ENCODE assay signal across 15 cellular contexts in the genomic region with DNA sequence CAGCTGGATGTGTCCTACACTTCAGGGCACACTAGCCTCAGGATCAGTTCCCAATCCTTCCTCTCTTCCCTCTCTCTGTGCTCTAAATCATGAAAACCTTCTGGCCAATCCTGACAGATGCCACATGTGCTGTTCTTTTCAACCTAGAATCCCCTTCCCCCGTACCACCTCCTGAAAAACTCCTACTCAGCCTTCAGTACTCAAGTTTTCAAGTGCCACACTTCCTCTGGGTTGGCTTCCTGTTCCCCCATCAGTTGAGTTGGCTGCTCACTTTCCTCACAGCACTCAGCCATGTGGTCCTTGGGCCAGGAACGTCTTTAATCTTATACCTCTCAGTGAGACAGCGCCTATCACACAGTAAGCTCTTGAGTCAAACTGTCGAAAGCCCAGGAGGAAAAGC. TPM values are rescaled to one million over a fixed set of nuclear protein-coding genes. Genes with fewer than 3 reads are reported as not detected.
DNase-seq lines count a peak whose midpoint lies in the region; ATAC-seq and TF ChIP-seq lines count a peak whose summit lies in the region.
"Had no signal": no experiment of that assay in that cellular context is flagged by ENCODE, and none has a peak within 500 bp of the region (broad histone marks: within the 10 kb centered on the region; RNA-seq: fewer than 3 reads in every experiment).

No MANE protein-coding gene starts in this region.

- CTCF ChIA-PET in HCT116 (lab: Charles Lee) (no interaction called here), WTC11 (lab: Charles Lee) (no interaction called here)

- RAD21 ChIA-PET in HCT116 (lab: Charles Lee; ENCODE audit: low non-redundant PET in 1 of 2, low total read pairs in 2 of 2, uncharacterized antibody in 2 of 2, unreplicated experiment in 2 of 2): interaction anchor here in 1 of 2 experiments (0.6 kb wide), 1 partner anchor 41 kb away, joined by 3 read pairs; no protein-coding TSS in a partner anchor

- H3K36me3 ChIP-seq in HCT116 (ENCODE audit: control insufficient read depth in 1 of 2, insufficient read depth in 2 of 2, low read length in 2 of 2) (no peaks in the 10 kb centered on the region), neural progenitor cell (no peaks in the 10 kb centered on the region)

- intact Hi-C loops in HCT116 (cut with micrococcal nuclease): no loop called here

- H3K9me2 ChIP-seq in HCT116 (ENCODE audit: insufficient read depth): no peaks in the 10 kb centered on the region

- H3K27me3 Mint-ChIP-seq in WTC11 (ENCODE audit: low read depth): no peaks in the 10 kb centered on the region
- peaks cover 20% of the 10 kb centered on the region for H3K27me3 Mint-ChIP-seq in neural progenitor cell (ENCODE audit: insufficient read depth, low read depth)
- peaks cover 22% of the 10 kb centered on the region for H3K27me3 Mint-ChIP-seq in progenitor cell of endocrine pancreas

- H3K4me2 ChIP-seq in HCT116 (ENCODE audit: low read length): no peak overlapping the region
- H3K4me2 ChIP-seq in neural progenitor cell: no peak overlapping the region

- H3F3A ChIP-seq in neural progenitor cell (ENCODE audit: low read depth): peaks cover 16% of the 10 kb centered on the region

- H3K9me3 ChIP-seq in HCT116 (ENCODE audit: control insufficient read depth in 1 of 2, insufficient read depth in 1 of 2, low read depth in 1 of 2, low read length in 2 of 2) (no peaks in the 10 kb centered on the region), neural progenitor cell (ENCODE audit: low read depth) (no peaks in the 10 kb centered on the region)

- POLR2A ChIA-PET in HCT116 (lab: Charles Lee) (no interaction called here), WTC11 (lab: Charles Lee) (no interaction called here)

- DNase-seq in NCI-H510A treated with DMSO at 0.1 percent for 48 hours (lab: John Stamatoyannopoulos, UW): peak; percentile 16
- no peak for DNase-seq in NCI-H510A (lab: John Stamatoyannopoulos, UW)
- no peak for DNase-seq in HCT116 (ENCODE audit: low read depth, low spot score)
- no peak for DNase-seq in WTC11 (ENCODE audit: low spot score)
- DNase-seq in neural progenitor cell (ENCODE audit: low spot score): no peak
- no peak for DNase-seq in GM03348 (ENCODE audit: low spot score)
- DNase-seq in progenitor cell of endocrine pancreas (ENCODE audit: low spot score, unreplicated experiment): no peak
- no peak for DNase-seq in activated CD4-positive, alpha-beta T cell treated with anti-CD3 and anti-CD28 coated beads, Interleukin-2, amount 50 U/mL, for 1 hour
- DNase-seq: C1 segment of cervical spinal cord, DMS153, Kasumi-1, MM.1S, NCI-H187, NCI-H446, NCI-H774 had no signal

- H3K36me3 Mint-ChIP-seq in WTC11: peaks cover 4% of the 10 kb centered on the region; the same call in 1 of the 2 replicates
- H3K36me3 Mint-ChIP-seq in neural progenitor cell: no peaks in the 10 kb centered on the region
- H3K36me3 Mint-ChIP-seq in progenitor cell of endocrine pancreas (ENCODE audit: insufficient read depth): no peaks in the 10 kb centered on the region

- no peak overlapping the region for H3K4me3 ChIP-seq in HCT116 (replicated peaks in 1 of 2; ENCODE audit: low read depth in 1 of 2, low read length in 2 of 2)
- H3K4me3 ChIP-seq in neural progenitor cell: no peak overlapping the region

- TF ChIP-seq POLR2A in HCT116 (IDR thresholded peaks at IDR 0.05; ENCODE audit: borderline replicate concordance, extremely low read depth, insufficient read depth, insufficient read length): no peak

- H3K9me3 Mint-ChIP-seq in WTC11 (no peaks in the 10 kb centered on the region), neural progenitor cell (no peaks in the 10 kb centered on the region), progenitor cell of endocrine pancreas (ENCODE audit: low read depth) (no peaks in the 10 kb centered on the region)

- H3K79me2 ChIP-seq in HCT116 (ENCODE audit: insufficient read depth, low read length): no peaks in the 10 kb centered on the region
- H3K79me2 ChIP-seq in neural progenitor cell (ENCODE audit: low read depth): no peaks in the 10 kb centered on the region

- peaks cover 22% of the 10 kb centered on the region for H3K4me1 Mint-ChIP-seq in WTC11
- peaks cover 5% of the 10 kb centered on the region for H3K4me1 Mint-ChIP-seq in neural progenitor cell
- H3K4me1 Mint-ChIP-seq in progenitor cell of endocrine pancreas (ENCODE audit: low read depth): peaks cover 10% of the 10 kb centered on the region

- H2AFZ ChIP-seq in HCT116 (ENCODE audit: low read depth, low read length, poor library complexity, severe bottlenecking): no peak overlapping the region
- H2AFZ ChIP-seq in neural progenitor cell (replicated peaks): no peak overlapping the region

- TSS peak; percentile 31 for BruUV-seq in HCT116 (replicated peaks; lab: Mats Ljungman, UMichigan)

- peak overlapping the region; percentile 90 for H3K27ac Mint-ChIP-seq in WTC11
- H3K27ac Mint-ChIP-seq in neural progenitor cell: peak overlapping the region; percentile 11
- H3K27ac Mint-ChIP-seq in progenitor cell of endocrine pancreas: no peak overlapping the region

- H3K27ac ChIP-seq in HCT116 (ENCODE audit: low read depth, low read length): no peak overlapping the region
- no peak overlapping the region for H3K27ac ChIP-seq in neural progenitor cell

- no peak overlapping the region for H3K4me3 Mint-ChIP-seq in WTC11
- no peak overlapping the region for H3K4me3 Mint-ChIP-seq in neural progenitor cell
- H3K4me3 Mint-ChIP-seq in progenitor cell of endocrine pancreas (ENCODE audit: low read depth): no peak overlapping the region

- TF ChIP-seq RAD21 in HCT116 (IDR thresholded peaks at IDR 0.05; ENCODE audit: low read depth): no peak

- H3K9ac ChIP-seq in HCT116 (ENCODE audit: low read length): no peak overlapping the region
- H3K9ac ChIP-seq in neural progenitor cell: no peak overlapping the region

- H3K27me3 ChIP-seq in HCT116 (ENCODE audit: insufficient read depth, low read length): no peaks in the 10 kb centered on the region
- peaks cover 12% of the 10 kb centered on the region for H3K27me3 ChIP-seq in neural progenitor cell

- ATAC-seq in HCT116: no peak
- no peak for ATAC-seq in WTC11

- H3K4me1 ChIP-seq in HCT116 (ENCODE audit: control insufficient read depth in 1 of 2, insufficient read depth in 2 of 2, low read length in 2 of 2) (peaks cover 4 to 25% of the 10 kb centered on the region in 2 experiments), neural progenitor cell (peaks cover under 1% of the 10 kb centered on the region)

- TF ChIP-seq CTCF in HCT116 (IDR thresholded peaks at IDR 0.05 in 2 of 3, conservative IDR thresholded peaks at IDR 0.05 in 1 of 3; ENCODE audit: borderline replicate concordance in 1 of 3, insufficient read depth in 1 of 3, low read depth in 2 of 3, low read length in 2 of 3) (no peak), WTC11 (IDR thresholded peaks at IDR 0.05) (no peak), neural progenitor cell (IDR thresholded peaks at IDR 0.05) (no peak), progenitor cell of endocrine pancreas (IDR thresholded peaks at IDR 0.05; ENCODE audit: unreplicated experiment) (no peak)

- H4K20me1 ChIP-seq in HCT116 (ENCODE audit: insufficient read depth) (no peaks in the 10 kb centered on the region), neural progenitor cell (ENCODE audit: low read depth) (peaks cover 3% of the 10 kb centered on the region)

TF ChIP-seq in HCT116, 20 proteins besides CTCF, POLR2A, EP300 and RAD21 (continues in another document):
- TF ChIP-seq ZFX (IDR thresholded peaks at IDR 0.05): no peak
- TF ChIP-seq FOSL1 (IDR thresholded peaks at IDR 0.05; ENCODE audit: low read depth): no peak
- TF ChIP-seq EZH2 (IDR thresholded peaks at IDR 0.05): no peak
- TF ChIP-seq, protein P1, sequence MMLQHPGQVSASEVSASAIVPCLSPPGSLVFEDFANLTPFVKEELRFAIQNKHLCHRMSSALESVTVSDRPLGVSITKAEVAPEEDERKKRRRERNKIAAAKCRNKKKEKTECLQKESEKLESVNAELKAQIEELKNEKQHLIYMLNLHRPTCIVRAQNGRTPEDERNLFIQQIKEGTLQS (IDR thresholded peaks at IDR 0.05): no peak
- TF ChIP-seq SIN3A (IDR thresholded peaks at IDR 0.05; ENCODE audit: low read depth): no peak

TF ChIP-seq in WTC11, 78 proteins besides CTCF, POLR2A, EP300 and RAD21 (continues in another document):
- no peak for TF ChIP-seq GTF2I (CRISPR knock-in tag; conservative IDR thresholded peaks at IDR 0.05)
- TF ChIP-seq, protein P1 (CRISPR knock-in tag; conservative IDR thresholded peaks at IDR 0.05): no peak
- no peak for TF ChIP-seq OVOL2 (CRISPR knock-in tag; IDR thresholded peaks at IDR 0.05; ENCODE audit: borderline replicate concordance)
- no peak for TF ChIP-seq ZNF396 (CRISPR knock-in tag; IDR thresholded peaks at IDR 0.05; ENCODE audit: borderline replicate concordance)

RNA-seq across cellular contexts. Expression of a gene that starts 3.3 kb away (rescaled TPM):
- total RNA-seq in HCT116 (2021; ENCODE audit: unreplicated experiment): 18.4 TPM
- 15.2 and 15.5 TPM in 2 replicates for polyA plus RNA-seq in HCT116 (2012)
- total RNA-seq in WTC11 (2021): 17.6 to 26.9 TPM (median 20.2 TPM) in 3 replicates
- 0.97 and 4.5 TPM in 2 replicates for total RNA-seq in neural progenitor cell (ENCODE audit: low replicate concordance)
- total RNA-seq in progenitor cell of endocrine pancreas: 3.1 and 3.8 TPM in 2 replicates

RNA-seq across cellular contexts. Expression of a gene that starts 4.2 kb away (rescaled TPM):
- total RNA-seq in HCT116 (2021; ENCODE audit: unreplicated experiment) (49.3 TPM), WTC11 (2021) (58.2 to 68.5 TPM (median 64.2 TPM) in 3 replicates), neural progenitor cell (ENCODE audit: low replicate concordance) (11.7 and 31.5 TPM in 2 replicates), progenitor cell of endocrine pancreas (13.2 and 16.2 TPM in 2 replicates)
- 62.9 and 68.9 TPM in 2 replicates for polyA plus RNA-seq in HCT116 (2012)

RNA-seq across cellular contexts. Expression of a gene that starts 22.4 kb away (rescaled TPM):
- total RNA-seq in HCT116 (2021; ENCODE audit: unreplicated experiment) (40.7 TPM), WTC11 (2021) (18.5 to 20.9 TPM (median 19.4 TPM) in 3 replicates), neural progenitor cell (ENCODE audit: low replicate concordance) (3.9 and 12.0 TPM in 2 replicates), progenitor cell of endocrine pancreas (31.4 and 34.7 TPM in 2 replicates)
- 29.9 and 35.3 TPM in 2 replicates for polyA plus RNA-seq in HCT116 (2012)

RNA-seq across cellular contexts. Expression of a gene that starts 40.6 kb away (rescaled TPM):
- total RNA-seq in HCT116 (2021; ENCODE audit: unreplicated experiment): 58.3 TPM
- polyA plus RNA-seq in HCT116 (2012): 65.6 and 70.5 TPM in 2 replicates
- total RNA-seq in WTC11 (2021): 70.7 to 71.7 TPM (median 70.9 TPM) in 3 replicates
- 21.0 and 61.7 TPM in 2 replicates for total RNA-seq in neural progenitor cell (ENCODE audit: low replicate concordance)
- 46.3 and 51.2 TPM in 2 replicates for total RNA-seq in progenitor cell of endocrine pancreas

RNA-seq across cellular contexts. Expression of a gene that starts 58.3 kb away (rescaled TPM):
- total RNA-seq in HCT116 (2021; ENCODE audit: unreplicated experiment) (75.5 TPM), WTC11 (2021) (69.6 to 87.6 TPM (median 78.0 TPM) in 3 replicates), neural progenitor cell (ENCODE audit: low replicate concordance) (50.7 and 123 TPM in 2 replicates), progenitor cell of endocrine pancreas (89.4 and 91.9 TPM in 2 replicates)
- polyA plus RNA-seq in HCT116 (2012): 93.1 and 99.3 TPM in 2 replicates
